1 cellular context compared by ENCODE assay signal in genomic region chr16:3401719-3402397, GRCh38.
TF ChIP-seq lines count a peak whose summit lies in the region.

No MANE protein-coding gene starts in this region.

TF ChIP-seq in GM12878, 131 proteins besides CTCF, POLR2A, EP300 and RAD21:
- TF ChIP-seq IRF5 (IDR thresholded peaks at IDR 0.05; ENCODE audit: borderline replicate concordance) (no peak), ZNF217 (IDR thresholded peaks at IDR 0.05) (no peak), GABPA (IDR thresholded peaks at IDR 0.05; ENCODE audit: low read depth) (no peak), CBX5 (IDR thresholded peaks at IDR 0.05; ENCODE audit: low read depth) (peak; percentile 2; the same call in 1 of the 2 replicates), YY1 (IDR thresholded peaks at IDR 0.05; ENCODE audit: low read depth, low read length) (peak; percentile 36; the same call in 1 of the 2 replicates), KLF5 (IDR thresholded peaks at IDR 0.05; ENCODE audit: partially characterized antibody) (no peak)
